18 cellular contexts compared by ENCODE assay signal in the genomic region with DNA sequence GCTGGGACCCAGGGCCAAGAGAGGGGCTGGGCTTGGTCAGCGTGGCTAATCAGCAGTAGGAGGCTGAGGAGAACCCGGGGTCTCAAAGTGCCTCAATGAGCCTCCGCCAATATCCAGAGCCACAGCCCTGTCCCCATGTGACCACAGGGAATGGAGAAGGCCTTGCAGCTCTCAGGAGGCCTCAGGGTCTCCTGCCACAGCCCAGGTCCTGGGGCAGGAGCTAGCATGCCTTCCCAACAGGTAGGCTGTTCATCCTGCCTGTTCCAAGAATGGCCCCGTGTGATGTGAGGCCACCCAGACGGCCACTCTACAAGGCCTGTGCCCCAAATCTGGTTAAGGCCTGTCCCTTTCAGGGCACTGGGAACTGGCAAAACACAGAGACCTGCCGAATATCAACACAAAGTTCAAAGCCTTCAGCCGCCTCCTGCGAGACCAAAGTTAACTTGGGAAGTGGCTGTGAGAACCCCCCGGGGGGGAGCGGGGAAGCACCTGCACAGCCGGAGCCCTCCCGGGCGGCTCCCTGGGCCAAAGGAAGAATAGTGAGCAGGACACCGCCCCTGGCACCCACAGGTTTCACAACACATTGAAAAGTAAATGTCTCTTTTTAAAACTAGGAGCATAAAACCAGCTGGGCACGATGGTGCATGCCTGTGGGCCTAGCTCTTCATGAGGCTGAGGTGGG. TPM values are rescaled to one million over a fixed set of nuclear protein-coding genes. Genes with fewer than 3 reads are reported as not detected.
A peak's percentile ranks its signal among the peaks of the same experiment; 100 is the strongest.
DNase-seq lines count a peak whose midpoint lies in the region; ATAC-seq and TF ChIP-seq lines count a peak whose summit lies in the region.
"Had no signal": no experiment of that assay in that cellular context is flagged by ENCODE, and none has a peak within 500 bp of the region (broad histone marks: within the 10 kb centered on the region; RNA-seq: fewer than 3 reads in every experiment).

No MANE protein-coding gene starts in this region.

- H3K4me3 ChIP-seq in endodermal cell (ENCODE audit: low read length), result no peak overlapping the region
- H3K4me3 ChIP-seq: A549, MG63, SJSA1 had no signal

- DNase-seq in left ventricle myocardium superior (peak; percentile 35), Right ventricle myocardium inferior (ENCODE audit: missing footprints) (no peak), endodermal cell (peak; percentile 48), mucosa of gallbladder (ENCODE audit: low spot score) (peak; percentile 6), ureter (ENCODE audit: low spot score) (peak; percentile 37), NCI-H2196 treated with DMSO at 0.1 percent for 48 hours (lab: John Stamatoyannopoulos, UW; ENCODE audit: unreplicated experiment) (no peak), HCEC 1CT (no peak), amygdala (lab: John Stamatoyannopoulos, UW) (no peak)
- DNase-seq: CD4-positive, CD25-positive, alpha-beta regulatory T cell; MG63; NCI-H1092 treated with DMSO at 0.1 percent for 48 hours; NCI-H1694 treated with DMSO at 0.1 percent for 48 hours; NCI-H510A treated with DMSO at 0.1 percent for 48 hours had no signal

- TF ChIP-seq CTCF in endodermal cell (conservative IDR thresholded peaks at IDR 0.05), result no peak

- peaks cover 38% of the 10 kb centered on the region for H3K27me3 Mint-ChIP-seq in endodermal cell (ENCODE audit: insufficient read depth)

- H3K36me3 ChIP-seq in endodermal cell (ENCODE audit: control insufficient read depth, insufficient read depth, low read length), result no peaks in the 10 kb centered on the region
- H3K36me3 ChIP-seq: MG63, SJSA1 had no signal

- no peaks in the 10 kb centered on the region for H3K36me3 Mint-ChIP-seq in endodermal cell (ENCODE audit: low read depth)
- H3K36me3 Mint-ChIP-seq: CD4-positive, CD25-positive, alpha-beta regulatory T cell had no signal

- H3K27ac ChIP-seq in endodermal cell (ENCODE audit: low read depth, low read length), result no peak overlapping the region
- H3K27ac ChIP-seq: A549, KMS-11, SJSA1 had no signal

- WGBS in endodermal cell (ENCODE audit: insufficient coverage in 1 of 2, insufficient read length in 1 of 2), 2 experiments, result 91 to 93% methylated on average over 6 to 15 of the region's 15 CpGs

- intact Hi-C loops in left ventricle myocardium superior (cut with micrococcal nuclease), result no loop called here
- intact Hi-C loops in Right ventricle myocardium inferior (cut with DNase I), result loop anchor here (10.0 kb wide), 1 partner anchor 155 kb away; a partner anchor contains a TSS

- no peaks in the 10 kb centered on the region for H3K4me1 ChIP-seq in endodermal cell (ENCODE audit: control insufficient read depth, insufficient read depth, low read length)

- ATAC-seq in left ventricle myocardium superior (no peak), Right ventricle myocardium inferior (no peak)
- ATAC-seq: A549 had no signal

- H3K9ac ChIP-seq in endodermal cell (ENCODE audit: extremely low read depth, low read length, poor library complexity, severe bottlenecking), result no peak overlapping the region
- H3K9ac ChIP-seq: KMS-11 had no signal

- no peak overlapping the region for H3K4me3 Mint-ChIP-seq in endodermal cell
- H3K4me3 Mint-ChIP-seq: CD4-positive, CD25-positive, alpha-beta regulatory T cell had no signal

- no peaks in the 10 kb centered on the region for H3K9me3 ChIP-seq in endodermal cell (ENCODE audit: control insufficient read depth, low read length)
- H3K9me3 ChIP-seq: A549, MG63, SJSA1 had no signal

- H3K9me3 Mint-ChIP-seq in endodermal cell, result no peaks in the 10 kb centered on the region
- H3K9me3 Mint-ChIP-seq: CD4-positive, CD25-positive, alpha-beta regulatory T cell had no signal

- H3K27ac Mint-ChIP-seq in endodermal cell, result no peak overlapping the region
- H3K27ac Mint-ChIP-seq: CD4-positive, CD25-positive, alpha-beta regulatory T cell had no signal

- peaks cover 34% of the 10 kb centered on the region for H3K27me3 ChIP-seq in endodermal cell (ENCODE audit: control insufficient read depth, insufficient read depth, low read length, poor library complexity, severe bottlenecking)
- H3K27me3 ChIP-seq: MG63, SJSA1 had no signal

- peaks cover 8% of the 10 kb centered on the region for H3K4me1 Mint-ChIP-seq in endodermal cell

RNA-seq across cellular contexts. Expression of a gene that starts 4.5 kb away (rescaled TPM):
- total RNA-seq in left ventricle myocardium superior (274 TPM), Right ventricle myocardium inferior (260 TPM), endodermal cell (1 to 10 TPM; 3.9 to 9.8 TPM), mucosa of gallbladder (104 TPM), ureter (112 TPM)
- 4.8 TPM for polyA plus RNA-seq in endodermal cell (2013, experiment 1 of 2)
- polyA plus RNA-seq in endodermal cell (2013, experiment 2 of 2), result 4.8 TPM

RNA-seq across cellular contexts. Expression of a gene that starts 21.5 kb away (rescaled TPM):
- total RNA-seq in left ventricle myocardium superior (3.1 TPM), Right ventricle myocardium inferior (3.1 TPM), endodermal cell (10 to 100 TPM in 1 of 2 donors, 1 to 10 TPM in 1; 5.5 to 10.1 TPM), mucosa of gallbladder (7.2 TPM), ureter (7.3 TPM)
- polyA plus RNA-seq in endodermal cell (2013, experiment 1 of 2), result 16.1 TPM
- 14.3 TPM for polyA plus RNA-seq in endodermal cell (2013, experiment 2 of 2)

RNA-seq across cellular contexts. Expression of a gene that starts 33.9 kb away (rescaled TPM):
- total RNA-seq in left ventricle myocardium superior (0.25 TPM), Right ventricle myocardium inferior (0.16 TPM), endodermal cell (under 1 TPM in 1 of 2 donors, not detected in 1; 0.24 TPM), mucosa of gallbladder (0.17 TPM), ureter (not detected)
- polyA plus RNA-seq in endodermal cell (2013, experiment 1 of 2), result 5.0 TPM
- polyA plus RNA-seq in endodermal cell (2013, experiment 2 of 2), result 4.8 TPM
- total RNA-seq: CD4-positive, CD25-positive, alpha-beta regulatory T cell; Daoy; H4; SJSA1 had no signal
- polyA plus RNA-seq: A549; CD4-positive, CD25-positive, alpha-beta regulatory T cell had no signal

Comparison
In these comparisons a context has a peak if more than half of its experiments do, and no peak if none do; other contexts are left out.
1. DNase-seq: peak in left ventricle myocardium superior (single experiment), endodermal cell (single experiment), mucosa of gallbladder (single experiment) and ureter (single experiment); none in Right ventricle myocardium inferior (single experiment), NCI-H2196 treated with DMSO at 0.1 percent for 48 hours (single experiment), HCEC 1CT (single experiment) and amygdala (0 of 56).